Comparison of ENCODE assay signal across 28 cellular contexts in the genomic region with DNA sequence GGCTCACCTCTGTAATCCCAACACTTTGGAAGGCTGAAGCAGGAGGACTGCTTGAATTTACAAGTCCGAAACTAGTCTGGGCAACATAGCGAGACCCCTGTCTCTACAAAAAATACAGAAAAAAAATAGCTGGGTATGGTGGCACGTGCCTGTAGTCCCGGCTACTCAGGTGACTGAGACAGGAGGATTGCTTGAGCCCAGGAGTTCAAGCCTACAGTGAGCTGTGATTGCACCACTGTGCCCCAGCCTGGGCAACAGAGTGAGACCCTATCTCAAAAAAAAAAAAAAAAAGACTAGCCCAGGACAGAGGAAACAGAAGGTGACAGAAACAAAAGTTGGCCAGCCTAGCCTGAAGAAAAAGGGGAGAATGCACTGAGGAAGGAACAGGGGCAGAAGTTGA. TPM values are rescaled to one million over a fixed set of nuclear protein-coding genes. Genes with fewer than 3 reads are reported as not detected.
"Had no signal": no experiment of that assay in that cellular context is flagged by ENCODE, and none has a peak within 500 bp of the region (broad histone marks: within the 10 kb centered on the region; RNA-seq: fewer than 3 reads in every experiment).

No MANE protein-coding gene starts in this region.

- H3K4me1 Mint-ChIP-seq: brain had no signal

- H3K9me3 ChIP-seq: esophagus muscularis mucosa, pancreas, psoas muscle, right atrium auricular region, tibial artery had no signal

- H3K27ac ChIP-seq: dorsolateral prefrontal cortex, esophagus muscularis mucosa, pancreas, psoas muscle, right atrium auricular region, tibial artery had no signal

- H3K27me3 Mint-ChIP-seq: activated B cell treated with CpG ODN at 0.5 μM for 24 hours; activated CD4-positive, alpha-beta memory T cell treated with anti-CD3 and anti-CD28 coated beads for 36 hours; activated CD4-positive, alpha-beta T cell treated with anti-CD3 and anti-CD28 coated beads for 36 hours; brain; stimulated activated naive CD8-positive, alpha-beta T cell treated with anti-CD3 and anti-CD28 coated beads, Interleukin-15, amount 100 ng/mL, for 72 hours had no signal

- H3K36me3 ChIP-seq: esophagus muscularis mucosa, pancreas, right atrium auricular region, tibial artery had no signal

- H3K27ac Mint-ChIP-seq: activated CD4-positive, alpha-beta memory T cell treated with anti-CD3 and anti-CD28 coated beads for 36 hours; activated naive CD4-positive, alpha-beta T cell treated with anti-CD3 and anti-CD28 coated beads, Interleukin-2, amount 10 ng/mL, durations not matched to agents 7 days and 5 days; brain; effector memory CD8-positive, alpha-beta T cell; nephron progenitor cell had no signal

- H3K27me3 ChIP-seq: dorsolateral prefrontal cortex, esophagus muscularis mucosa, pancreas, right atrium auricular region, tibial artery had no signal

- H3K9me3 Mint-ChIP-seq: activated B cell treated with CpG ODN at 0.5 μM for 24 hours; activated CD4-positive, alpha-beta memory T cell treated with anti-CD3 and anti-CD28 coated beads for 36 hours; activated naive CD4-positive, alpha-beta T cell treated with anti-CD3 and anti-CD28 coated beads, Interleukin-2, amount 10 ng/mL, durations not matched to agents 7 days and 5 days; brain; effector memory CD8-positive, alpha-beta T cell; nephron progenitor cell; stimulated activated naive CD8-positive, alpha-beta T cell treated with anti-CD3 and anti-CD28 coated beads, Interleukin-15, amount 100 ng/mL, for 72 hours had no signal

- DNase-seq: activated B cell treated with CpG ODN at 0.5 μM for 24 hours; activated CD4-positive, alpha-beta memory T cell treated with anti-CD3 and anti-CD28 coated beads for 36 hours; activated CD4-positive, alpha-beta T cell treated with anti-CD3 and anti-CD28 coated beads for 36 hours; activated CD8-positive, alpha-beta memory T cell treated with anti-CD3 and anti-CD28 coated beads, Interleukin-2, amount 10 ng/mL, durations not matched to agents 7 days and 5 days; activated effector memory CD4-positive, alpha-beta T cell treated with anti-CD3 and anti-CD28 coated beads, Interleukin-2, amount 50 U/mL, for 16 hours; activated naive CD4-positive, alpha-beta T cell treated with anti-CD3 and anti-CD28 coated beads, Interleukin-2, amount 10 ng/mL, durations not matched to agents 7 days and 5 days; activated T-cell treated with anti-CD3 and anti-CD28 coated beads for 4 hours; aorta; dorsolateral prefrontal cortex; effector memory CD8-positive, alpha-beta T cell; hippocampal formation; left ventricle myocardium superior; mammary epithelial cell; midbrain; nephron progenitor cell; pancreas; psoas muscle; stimulated activated CD4-positive, alpha-beta T cell treated with anti-CD3 and anti-CD28 coated beads, Interleukin-4, amount 100 ng/mL, for 24 hours; stimulated activated naive CD8-positive, alpha-beta T cell treated with anti-CD3 and anti-CD28 coated beads, Interleukin-15, amount 100 ng/mL, for 72 hours; T-helper 9 cell; tibial artery had no signal

- H3K4me3 ChIP-seq: dorsolateral prefrontal cortex, esophagus muscularis mucosa, pancreas, psoas muscle, right atrium auricular region, tibial artery had no signal

- H3K36me3 Mint-ChIP-seq: activated CD4-positive, alpha-beta memory T cell treated with anti-CD3 and anti-CD28 coated beads for 36 hours; brain had no signal

- ATAC-seq: activated CD4-positive, alpha-beta T cell treated with anti-CD3 and anti-CD28 coated beads for 36 hours; activated CD8-positive, alpha-beta memory T cell treated with anti-CD3 and anti-CD28 coated beads, Interleukin-2, amount 10 ng/mL, durations not matched to agents 7 days and 5 days; effector memory CD8-positive, alpha-beta T cell; left ventricle myocardium superior; pancreas; psoas muscle; stimulated activated naive CD8-positive, alpha-beta T cell treated with anti-CD3 and anti-CD28 coated beads, Interleukin-15, amount 100 ng/mL, for 72 hours had no signal

- H3K4me1 ChIP-seq: esophagus muscularis mucosa, pancreas, psoas muscle, right atrium auricular region, tibial artery had no signal

- H3K4me3 Mint-ChIP-seq: activated B cell treated with CpG ODN at 0.5 μM for 24 hours; activated CD4-positive, alpha-beta memory T cell treated with anti-CD3 and anti-CD28 coated beads for 36 hours; activated CD4-positive, alpha-beta T cell treated with anti-CD3 and anti-CD28 coated beads for 36 hours; activated CD8-positive, alpha-beta memory T cell treated with anti-CD3 and anti-CD28 coated beads, Interleukin-2, amount 10 ng/mL, durations not matched to agents 7 days and 5 days; activated naive CD4-positive, alpha-beta T cell treated with anti-CD3 and anti-CD28 coated beads, Interleukin-2, amount 10 ng/mL, durations not matched to agents 7 days and 5 days; brain; effector memory CD8-positive, alpha-beta T cell; nephron progenitor cell; stimulated activated naive CD8-positive, alpha-beta T cell treated with anti-CD3 and anti-CD28 coated beads, Interleukin-15, amount 100 ng/mL, for 72 hours had no signal

RNA-seq across cellular contexts. Expression of gene RNU5D-1, which starts 35.3 kb away (rescaled TPM):
- total RNA-seq: activated B cell treated with CpG ODN at 0.5 μM for 24 hours; activated CD4-positive, alpha-beta memory T cell treated with anti-CD3 and anti-CD28 coated beads for 36 hours; activated CD4-positive, alpha-beta T cell treated with anti-CD3 and anti-CD28 coated beads for 36 hours; activated CD8-positive, alpha-beta memory T cell treated with anti-CD3 and anti-CD28 coated beads, Interleukin-2, amount 10 ng/mL, durations not matched to agents 7 days and 5 days; aorta; cardiac septum; dorsolateral prefrontal cortex; esophagus muscularis mucosa; frontal cortex; left ventricle myocardium superior; mammary epithelial cell; pancreas; psoas muscle; right atrium auricular region; T-helper 1 cell treated with Interleukin-12 subunit alpha and Interleukin-12 subunit beta and Interleukin-4 antibody, amounts not matched to agents 30 ng/mL and 1 ng/mL, for 36 hours; urinary bladder had no signal
